ENCODE assay signal across 1 cellular context in genomic region chr12:20523658-20524057, GRCh38.
TF ChIP-seq lines count a peak whose summit lies in the region.

No MANE protein-coding gene starts in this region.

TF ChIP-seq in GM23338, 12 proteins besides CTCF, POLR2A, EP300 and RAD21 (continued from another document):
- TF ChIP-seq ETS1 (IDR thresholded peaks at IDR 0.05) (no peak), CREB1 (CRISPR knock-in tag; IDR thresholded peaks at IDR 0.05; ENCODE audit: low read depth) (no peak), ZNF462 (CRISPR knock-in tag; IDR thresholded peaks at IDR 0.05) (no peak), NANOG (IDR thresholded peaks at IDR 0.05; ENCODE audit: borderline replicate concordance) (no peak), JUNB (IDR thresholded peaks at IDR 0.05; ENCODE audit: unreplicated experiment) (no peak), EZH2 (IDR thresholded peaks at IDR 0.05; ENCODE audit: low read depth, unreplicated experiment) (no peak), STAT1 (IDR thresholded peaks at IDR 0.05; ENCODE audit: unreplicated experiment) (no peak), POLR2AphosphoS5 (IDR thresholded peaks at IDR 0.05; ENCODE audit: low read depth) (no peak), REST (IDR thresholded peaks at IDR 0.05; ENCODE audit: unreplicated experiment) (no peak), ZNF331 (CRISPR knock-in tag; IDR thresholded peaks at IDR 0.05; ENCODE audit: low read depth) (no peak)
TF ChIP-seq in GM23338: peak in this region for 0.
